ENCODE assay signal across 19 cellular contexts in the genomic region with DNA sequence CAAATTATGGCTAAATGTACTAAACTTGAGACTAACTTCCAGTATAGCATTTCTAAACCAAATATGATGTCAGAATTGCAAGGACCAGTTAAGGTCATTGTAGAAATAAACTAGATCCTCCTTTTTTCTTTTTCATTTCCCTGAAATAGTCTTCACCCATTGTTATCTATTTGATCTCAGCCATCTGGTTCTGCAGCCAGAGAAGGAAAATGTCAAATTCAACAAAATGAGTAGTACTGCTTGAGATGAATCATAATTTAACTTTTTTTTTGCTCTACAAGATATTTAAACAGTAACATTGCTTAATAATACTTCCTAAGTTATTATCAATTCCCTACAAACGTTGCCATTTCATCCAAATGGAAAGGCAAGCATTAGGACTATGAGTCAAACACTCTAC.
A peak's percentile ranks its signal among the peaks of the same experiment; 100 is the strongest.
DNase-seq lines count a peak whose midpoint lies in the region; ATAC-seq, FAIRE-seq and TF ChIP-seq lines count a peak whose summit lies in the region.
"Had no signal": no experiment of that assay in that cellular context is flagged by ENCODE, and none has a peak within 500 bp of the region (broad histone marks: within the 10 kb centered on the region; RNA-seq: fewer than 3 reads in every experiment).

No MANE protein-coding gene starts in this region.

- WGBS in SK-N-SH (ENCODE audit: low lambda C conversion rate): 0% methylated on average over 1 of the region's 1 CpG

- H3K9me3 ChIP-seq in SK-N-SH: no peaks in the 10 kb centered on the region; the same call in 1 of the 2 replicates
- H3K9me3 ChIP-seq: BE2C; BLaER1 treated with 17β-estradiol and CSF1 and Interleukin-3, amounts not matched to agents 10 nM and 100 nM; HAP-1 had no signal

- no peaks in the 10 kb centered on the region for H3K79me2 ChIP-seq in SK-N-SH (ENCODE audit: insufficient read depth)

- no peak overlapping the region for H3K4me3 ChIP-seq in SK-N-SH (ENCODE audit: low read depth in 2 of 2, low read length in 1 of 2)
- H3K4me3 ChIP-seq in fibroblast of pulmonary artery (replicated peaks; ENCODE audit: low read depth, low read length): no peak overlapping the region
- H3K4me3 ChIP-seq: BLaER1 treated with 17β-estradiol and CSF1 and Interleukin-3, amounts not matched to agents 10 nM and 100 nM; GM12878; GM23338; HAP-1 had no signal

- TF ChIP-seq EP300 in SK-N-SH (IDR thresholded peaks at IDR 0.05; ENCODE audit: borderline replicate concordance in 1 of 2, low read depth in 1 of 2, low read length in 1 of 2): peak; percentile 47 to 63; a peak in 3 of 4 replicates

- POLR2A ChIA-PET in SK-N-SH (lab: Yijun Ruan, JAX): no interaction called here

- no peaks in the 10 kb centered on the region for H3K9me2 ChIP-seq in SK-N-SH

- H3F3A ChIP-seq in SK-N-SH (replicated peaks; ENCODE audit: insufficient read depth): no peaks in the 10 kb centered on the region

- H3K4me1 ChIP-seq in SK-N-SH (ENCODE audit: control insufficient read depth in 1 of 2, insufficient read depth in 2 of 2, low read depth in 1 of 2, low read length in 1 of 2): peaks cover 6 to 8% of the 10 kb centered on the region in 2 experiments; a peak in 2 of 4 replicates
- H3K4me1 ChIP-seq: BE2C; BLaER1 treated with 17β-estradiol and CSF1 and Interleukin-3, amounts not matched to agents 10 nM and 100 nM had no signal

- no peak overlapping the region for H2AFZ ChIP-seq in SK-N-SH (ENCODE audit: low read depth)

- TF ChIP-seq POLR2A in H54 (IDR thresholded peaks at IDR 0.05; ENCODE audit: low read depth, low read length): no peak

- peak overlapping the region in 1 of 2 experiments; percentile 31; a peak in 2 of 4 replicates for H3K27ac ChIP-seq in SK-N-SH (ENCODE audit: low read depth in 2 of 2, low read length in 1 of 2)
- H3K27ac ChIP-seq: BLaER1 treated with 17β-estradiol and CSF1 and Interleukin-3, amounts not matched to agents 10 nM and 100 nM had no signal

- no peak for DNase-seq in SK-N-SH
- DNase-seq in fibroblast of pulmonary artery (ENCODE audit: low read depth): peak; percentile 39
- DNase-seq in NCI-H2081 treated with DMSO at 0.1 percent for 48 hours (lab: John Stamatoyannopoulos, UW): no peak
- DNase-seq in H54 (ENCODE audit: insufficient read length, low spot score): no peak
- DNase-seq: AML-193; CD4-positive, alpha-beta T cell; CD8-positive, alpha-beta memory T cell; DMS79; EL; GDM1; HFFc6 had no signal

- H4K20me1 ChIP-seq in SK-N-SH (ENCODE audit: insufficient read depth): no peaks in the 10 kb centered on the region
- H4K20me1 ChIP-seq: BLaER1 treated with 17β-estradiol and CSF1 and Interleukin-3, amounts not matched to agents 10 nM and 100 nM had no signal

- ATAC-seq in GM18909 (IDR thresholded peaks at IDR 0.05; ENCODE audit: poor library complexity, unreplicated experiment): no peak
- ATAC-seq: GM12878 had no signal

- peaks cover 0 to 4% of the 10 kb centered on the region in 2 experiments for H3K36me3 ChIP-seq in SK-N-SH (replicated peaks in 1 of 2; ENCODE audit: control insufficient read depth in 1 of 2, insufficient read depth in 2 of 2, low read length in 1 of 2)
- H3K36me3 ChIP-seq: BE2C, HAP-1 had no signal

- no peak overlapping the region for H3K4me2 ChIP-seq in SK-N-SH
- H3K4me2 ChIP-seq: BLaER1 treated with 17β-estradiol and CSF1 and Interleukin-3, amounts not matched to agents 10 nM and 100 nM; GM23338 had no signal

- no peaks in the 10 kb centered on the region for H3K27me3 ChIP-seq in SK-N-SH (ENCODE audit: insufficient read depth)
- H3K27me3 ChIP-seq: BE2C; BLaER1 treated with 17β-estradiol and CSF1 and Interleukin-3, amounts not matched to agents 10 nM and 100 nM had no signal

- TF ChIP-seq RAD21 in SK-N-SH (IDR thresholded peaks at IDR 0.05; ENCODE audit: low read length): no peak

- no peak overlapping the region for H3K9ac ChIP-seq in SK-N-SH
- H3K9ac ChIP-seq: BLaER1 treated with 17β-estradiol and CSF1 and Interleukin-3, amounts not matched to agents 10 nM and 100 nM had no signal

- TF ChIP-seq CTCF in SK-N-SH (IDR thresholded peaks at IDR 0.05): no peak
- no peak for TF ChIP-seq CTCF in fibroblast of pulmonary artery (IDR thresholded peaks at IDR 0.05; ENCODE audit: low read length, missing control alignments)

- FAIRE-seq in islet of Langerhans (lab: Jason Lieb, UNC) (peak; percentile 62), H54 (lab: Jason Lieb, UNC) (no peak)
- FAIRE-seq: D721Med, GM12878 had no signal

- CTCF ChIA-PET in SK-N-SH (lab: Yijun Ruan, JAX): interaction anchor here (3.0 kb wide), 1 partner anchor 10 kb away, joined by 11 read pairs; no protein-coding TSS in a partner anchor

TF ChIP-seq in SK-N-SH, 30 proteins besides CTCF, POLR2A, EP300 and RAD21:
- TF ChIP-seq GATA2 (CRISPR knock-in tag; IDR thresholded peaks at IDR 0.05): peak; percentile 74
- TF ChIP-seq, protein P1, sequence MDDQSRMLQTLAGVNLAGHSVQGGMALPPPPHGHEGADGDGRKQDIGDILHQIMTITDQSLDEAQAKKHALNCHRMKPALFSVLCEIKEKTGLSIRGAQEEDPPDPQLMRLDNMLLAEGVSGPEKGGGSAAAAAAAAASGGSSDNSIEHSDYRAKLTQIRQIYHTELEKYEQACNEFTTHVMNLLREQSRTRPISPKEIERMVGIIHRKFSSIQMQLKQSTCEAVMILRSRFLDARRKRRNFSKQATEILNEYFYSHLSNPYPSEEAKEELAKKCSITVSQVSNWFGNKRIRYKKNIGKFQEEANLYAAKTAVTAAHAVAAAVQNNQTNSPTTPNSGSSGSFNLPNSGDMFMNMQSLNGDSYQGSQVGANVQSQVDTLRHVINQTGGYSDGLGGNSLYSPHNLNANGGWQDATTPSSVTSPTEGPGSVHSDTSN (IDR thresholded peaks at IDR 0.05): peak; percentile 79
- TF ChIP-seq, protein P2, sequence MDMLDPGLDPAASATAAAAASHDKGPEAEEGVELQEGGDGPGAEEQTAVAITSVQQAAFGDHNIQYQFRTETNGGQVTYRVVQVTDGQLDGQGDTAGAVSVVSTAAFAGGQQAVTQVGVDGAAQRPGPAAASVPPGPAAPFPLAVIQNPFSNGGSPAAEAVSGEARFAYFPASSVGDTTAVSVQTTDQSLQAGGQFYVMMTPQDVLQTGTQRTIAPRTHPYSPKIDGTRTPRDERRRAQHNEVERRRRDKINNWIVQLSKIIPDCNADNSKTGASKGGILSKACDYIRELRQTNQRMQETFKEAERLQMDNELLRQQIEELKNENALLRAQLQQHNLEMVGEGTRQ (IDR thresholded peaks at IDR 0.05; ENCODE audit: borderline replicate concordance, low read depth, low read length): no peak
- 0 out of 2 replicates have a peak, but pooled peaks have one; percentile 21 for TF ChIP-seq TEAD4 (IDR thresholded peaks at IDR 0.05; ENCODE audit: borderline replicate concordance, insufficient read depth)
- no peak for TF ChIP-seq SIN3A (IDR thresholded peaks at IDR 0.05; ENCODE audit: borderline replicate concordance, low read depth, low read length)
- peak; percentile 63; the same call in 1 of the 2 replicates for TF ChIP-seq FOSL2 (IDR thresholded peaks at IDR 0.05; ENCODE audit: borderline replicate concordance, low read depth)
- TF ChIP-seq, protein P3, sequence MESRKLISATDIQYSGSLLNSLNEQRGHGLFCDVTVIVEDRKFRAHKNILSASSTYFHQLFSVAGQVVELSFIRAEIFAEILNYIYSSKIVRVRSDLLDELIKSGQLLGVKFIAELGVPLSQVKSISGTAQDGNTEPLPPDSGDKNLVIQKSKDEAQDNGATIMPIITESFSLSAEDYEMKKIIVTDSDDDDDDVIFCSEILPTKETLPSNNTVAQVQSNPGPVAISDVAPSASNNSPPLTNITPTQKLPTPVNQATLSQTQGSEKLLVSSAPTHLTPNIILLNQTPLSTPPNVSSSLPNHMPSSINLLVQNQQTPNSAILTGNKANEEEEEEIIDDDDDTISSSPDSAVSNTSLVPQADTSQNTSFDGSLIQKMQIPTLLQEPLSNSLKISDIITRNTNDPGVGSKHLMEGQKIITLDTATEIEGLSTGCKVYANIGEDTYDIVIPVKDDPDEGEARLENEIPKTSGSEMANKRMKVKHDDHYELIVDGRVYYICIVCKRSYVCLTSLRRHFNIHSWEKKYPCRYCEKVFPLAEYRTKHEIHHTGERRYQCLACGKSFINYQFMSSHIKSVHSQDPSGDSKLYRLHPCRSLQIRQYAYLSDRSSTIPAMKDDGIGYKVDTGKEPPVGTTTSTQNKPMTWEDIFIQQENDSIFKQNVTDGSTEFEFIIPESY (IDR thresholded peaks at IDR 0.05; ENCODE audit: borderline replicate concordance, low read depth): no peak
- no peak for TF ChIP-seq SMC3 (IDR thresholded peaks at IDR 0.05; ENCODE audit: low read depth, low read length)
- no peak for TF ChIP-seq FOXJ3 (CRISPR knock-in tag; IDR thresholded peaks at IDR 0.05)
- no peak for TF ChIP-seq GABPA (IDR thresholded peaks at IDR 0.05; ENCODE audit: low read depth)
- peak; percentile 21; the same call in 1 of the 2 replicates for TF ChIP-seq MEF2A (IDR thresholded peaks at IDR 0.05; ENCODE audit: borderline replicate concordance, low read depth)
- no peak for TF ChIP-seq RFX5 (IDR thresholded peaks at IDR 0.05; ENCODE audit: low read length)
- TF ChIP-seq TCF12 (IDR thresholded peaks at IDR 0.05): peak; percentile 91
- no peak for TF ChIP-seq FOXM1 (IDR thresholded peaks at IDR 0.05; ENCODE audit: low read depth)
- peak; percentile 69 for TF ChIP-seq JUND (IDR thresholded peaks at IDR 0.05)
- no peak for TF ChIP-seq CHD2 (IDR thresholded peaks at IDR 0.05; ENCODE audit: low read length, partially characterized antibody)
- peak; percentile 31; the same call in 1 of the 2 replicates for TF ChIP-seq NFIC (IDR thresholded peaks at IDR 0.05; ENCODE audit: borderline replicate concordance)
- TF ChIP-seq, protein P4, sequence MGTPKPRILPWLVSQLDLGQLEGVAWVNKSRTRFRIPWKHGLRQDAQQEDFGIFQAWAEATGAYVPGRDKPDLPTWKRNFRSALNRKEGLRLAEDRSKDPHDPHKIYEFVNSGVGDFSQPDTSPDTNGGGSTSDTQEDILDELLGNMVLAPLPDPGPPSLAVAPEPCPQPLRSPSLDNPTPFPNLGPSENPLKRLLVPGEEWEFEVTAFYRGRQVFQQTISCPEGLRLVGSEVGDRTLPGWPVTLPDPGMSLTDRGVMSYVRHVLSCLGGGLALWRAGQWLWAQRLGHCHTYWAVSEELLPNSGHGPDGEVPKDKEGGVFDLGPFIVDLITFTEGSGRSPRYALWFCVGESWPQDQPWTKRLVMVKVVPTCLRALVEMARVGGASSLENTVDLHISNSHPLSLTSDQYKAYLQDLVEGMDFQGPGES (IDR thresholded peaks at IDR 0.05; ENCODE audit: low read depth, low read length): no peak
- peak; percentile 18; the same call in 1 of the 2 replicates for TF ChIP-seq POLR2AphosphoS5 (IDR thresholded peaks at IDR 0.05; ENCODE audit: low read depth, low read length)
TF ChIP-seq in SK-N-SH: peak in this region for 9.
